ENCODE assay signal across 36 cellular contexts in the genomic region with DNA sequence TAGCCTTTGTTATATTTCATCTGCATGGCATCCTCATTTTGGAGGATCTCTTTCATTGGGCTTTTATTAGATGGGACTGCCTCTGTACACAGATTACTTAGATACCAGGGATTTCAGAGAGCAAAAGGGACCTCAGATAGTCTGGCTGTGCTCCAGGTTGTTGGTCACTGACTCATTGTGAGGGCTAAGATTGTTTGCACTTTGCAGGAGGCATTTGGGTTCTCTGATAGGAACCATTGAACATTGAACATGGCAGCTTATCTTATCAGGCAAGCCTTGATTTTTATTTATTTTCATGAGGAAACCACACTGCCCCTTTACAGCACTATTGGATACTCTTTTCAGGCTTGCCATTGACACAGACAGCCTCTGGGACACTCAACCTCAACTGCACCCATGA.
"Had no signal": no experiment of that assay in that cellular context is flagged by ENCODE, and none has a peak within 500 bp of the region (broad histone marks: within the 10 kb centered on the region; RNA-seq: fewer than 3 reads in every experiment).

No MANE protein-coding gene starts in this region.

- H3K27ac Mint-ChIP-seq: activated CD4-positive, alpha-beta memory T cell treated with anti-CD3 and anti-CD28 coated beads, Interleukin-2, amount 10 ng/mL, durations not matched to agents 7 days and 5 days; activated CD8-positive, alpha-beta memory T cell treated with anti-CD3 and anti-CD28 coated beads, Interleukin-2, amount 10 ng/mL, durations not matched to agents 7 days and 5 days; activated naive CD8-positive, alpha-beta T cell treated with anti-CD3 and anti-CD28 coated beads for 36 hours; activated T-cell treated with anti-CD3 and anti-CD28 coated beads, Interleukin-2, amount 50 U/mL, for 72 hours; activated T-helper 17 cell treated with anti-CD3 and anti-CD28 coated beads, Interleukin-2, amount 50 U/mL, for 72 hours had no signal

- H3K9me3 Mint-ChIP-seq: activated CD4-positive, alpha-beta memory T cell treated with anti-CD3 and anti-CD28 coated beads, Interleukin-2, amount 10 ng/mL, durations not matched to agents 7 days and 5 days; activated naive CD8-positive, alpha-beta T cell treated with anti-CD3 and anti-CD28 coated beads for 36 hours; activated T-cell treated with anti-CD3 and anti-CD28 coated beads, Interleukin-2, amount 50 U/mL, for 72 hours; activated T-helper 17 cell treated with anti-CD3 and anti-CD28 coated beads, Interleukin-2, amount 50 U/mL, for 72 hours had no signal

- H3K4me1 ChIP-seq: ascending aorta, breast epithelium, Peyer's patch had no signal

- DNase-seq: activated CD4-positive, alpha-beta memory T cell treated with anti-CD3 and anti-CD28 coated beads, Interleukin-2, amount 10 ng/mL, durations not matched to agents 7 days and 5 days; activated CD4-positive, alpha-beta T cell treated with anti-CD3 and anti-CD28 coated beads for 1 hour; activated CD4-positive, alpha-beta T cell treated with anti-CD3 and anti-CD28 coated beads for 48 hours; activated CD4-positive, CD25-positive, alpha-beta regulatory T cell; activated CD8-positive, alpha-beta memory T cell treated with anti-CD3 and anti-CD28 coated beads for 24 hours; activated CD8-positive, alpha-beta memory T cell treated with anti-CD3 and anti-CD28 coated beads, Interleukin-2, amount 10 ng/mL, durations not matched to agents 7 days and 5 days; activated CD8-positive, alpha-beta memory T cell treated with anti-CD3 and anti-CD28 coated beads, Interleukin-2, amount 50 U/mL, for 48 hours; activated effector memory CD4-positive, alpha-beta T cell treated with anti-CD3 and anti-CD28 coated beads, Interleukin-2, amount 50 U/mL, for 16 hours; activated naive CD4-positive, alpha-beta T cell; activated naive CD4-positive, alpha-beta T cell treated with anti-CD3 and anti-CD28 coated beads, Interleukin-2, amount 50 U/mL, for 16 hours; activated naive CD8-positive, alpha-beta T cell treated with anti-CD3 and anti-CD28 coated beads for 36 hours; activated T-cell treated with anti-CD3 and anti-CD28 coated beads, Interleukin-2, amount 50 U/mL, for 72 hours; amygdala; Karpas-422; KBM-7; MM.1S; MV-4-11; NCI-H1092; NCI-H1436 treated with DMSO at 0.1 percent for 48 hours; NCI-H1694 treated with DMSO at 0.1 percent for 48 hours; NCI-H2029; NCI-H345; NCI-H524 treated with DMSO at 0.1 percent for 48 hours; NK-92 treated with Interleukin-12 subunit alpha and Interleukin-12 subunit beta, amount 100 ng/mL, for 24 hours; PC-3; Peyer's patch; SIG-M5; SW 1271; T-helper 1 cell; T-helper 2 cell; WERI-Rb-1 had no signal

- H3K4me3 ChIP-seq: ascending aorta, breast epithelium, Peyer's patch had no signal

- H3K27ac ChIP-seq: ascending aorta, breast epithelium, Peyer's patch, RWPE1, WERI-Rb-1 had no signal

- H3K36me3 Mint-ChIP-seq: activated CD8-positive, alpha-beta memory T cell treated with anti-CD3 and anti-CD28 coated beads, Interleukin-2, amount 10 ng/mL, durations not matched to agents 7 days and 5 days; activated naive CD8-positive, alpha-beta T cell treated with anti-CD3 and anti-CD28 coated beads for 36 hours had no signal

- H3K27me3 ChIP-seq: ascending aorta, breast epithelium, Peyer's patch had no signal

- ATAC-seq: activated CD8-positive, alpha-beta memory T cell treated with anti-CD3 and anti-CD28 coated beads, Interleukin-2, amount 10 ng/mL, durations not matched to agents 7 days and 5 days; activated T-cell treated with anti-CD3 and anti-CD28 coated beads, Interleukin-2, amount 50 U/mL, for 72 hours; activated T-helper 17 cell treated with anti-CD3 and anti-CD28 coated beads, Interleukin-2, amount 50 U/mL, for 72 hours; PC-3; Right ventricle myocardium inferior had no signal

- H3K36me3 ChIP-seq: ascending aorta, breast epithelium, Peyer's patch, WERI-Rb-1 had no signal

- H3K4me1 Mint-ChIP-seq: activated CD4-positive, alpha-beta memory T cell treated with anti-CD3 and anti-CD28 coated beads, Interleukin-2, amount 10 ng/mL, durations not matched to agents 7 days and 5 days; activated CD8-positive, alpha-beta memory T cell treated with anti-CD3 and anti-CD28 coated beads, Interleukin-2, amount 10 ng/mL, durations not matched to agents 7 days and 5 days; activated naive CD8-positive, alpha-beta T cell treated with anti-CD3 and anti-CD28 coated beads for 36 hours; activated T-helper 17 cell treated with anti-CD3 and anti-CD28 coated beads, Interleukin-2, amount 50 U/mL, for 72 hours had no signal

- H3K9me3 ChIP-seq: ascending aorta, breast epithelium, Peyer's patch had no signal

- H3K27me3 Mint-ChIP-seq: activated CD4-positive, alpha-beta memory T cell treated with anti-CD3 and anti-CD28 coated beads, Interleukin-2, amount 10 ng/mL, durations not matched to agents 7 days and 5 days; activated CD8-positive, alpha-beta memory T cell treated with anti-CD3 and anti-CD28 coated beads, Interleukin-2, amount 10 ng/mL, durations not matched to agents 7 days and 5 days; activated naive CD8-positive, alpha-beta T cell treated with anti-CD3 and anti-CD28 coated beads for 36 hours; activated T-helper 17 cell treated with anti-CD3 and anti-CD28 coated beads, Interleukin-2, amount 50 U/mL, for 72 hours had no signal

- H3K4me3 Mint-ChIP-seq: activated CD4-positive, alpha-beta memory T cell treated with anti-CD3 and anti-CD28 coated beads, Interleukin-2, amount 10 ng/mL, durations not matched to agents 7 days and 5 days; activated CD8-positive, alpha-beta memory T cell treated with anti-CD3 and anti-CD28 coated beads, Interleukin-2, amount 10 ng/mL, durations not matched to agents 7 days and 5 days; activated naive CD8-positive, alpha-beta T cell treated with anti-CD3 and anti-CD28 coated beads for 36 hours; activated T-cell treated with anti-CD3 and anti-CD28 coated beads, Interleukin-2, amount 50 U/mL, for 72 hours; activated T-helper 17 cell treated with anti-CD3 and anti-CD28 coated beads, Interleukin-2, amount 50 U/mL, for 72 hours had no signal
